ENCODE assay signal across 23 cellular contexts in the genomic region with DNA sequence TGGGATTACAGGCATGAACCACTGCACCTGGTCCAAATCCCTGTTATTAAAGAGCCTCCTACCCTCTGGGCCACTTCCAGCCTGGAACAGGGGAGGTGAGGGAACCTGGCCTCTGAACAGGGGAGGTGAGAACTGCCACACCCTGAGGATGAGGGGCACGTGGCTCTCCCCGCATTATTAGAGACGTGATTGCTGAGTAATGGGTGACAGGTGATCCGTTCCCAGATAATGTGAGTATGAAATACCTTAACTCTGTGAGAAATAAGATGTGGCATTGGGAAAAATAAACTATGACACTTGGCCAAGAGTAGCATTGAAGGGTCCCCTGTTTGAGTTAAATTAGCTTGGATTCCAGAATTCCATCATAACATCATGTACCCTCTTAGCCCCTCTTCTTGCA. TPM values are rescaled to one million over a fixed set of nuclear protein-coding genes. Genes with fewer than 3 reads are reported as not detected.
DNase-seq lines count a peak whose midpoint lies in the region; ATAC-seq and TF ChIP-seq lines count a peak whose summit lies in the region.
"Had no signal": no experiment of that assay in that cellular context is flagged by ENCODE, and none has a peak within 500 bp of the region (broad histone marks: within the 10 kb centered on the region; RNA-seq: fewer than 3 reads in every experiment).

No MANE protein-coding gene starts in this region.

- H3K9me3 ChIP-seq in T-helper 17 cell (ENCODE audit: control insufficient read depth, low read length, poor library complexity, severe bottlenecking) (no peaks in the 10 kb centered on the region), psoas muscle (no peaks in the 10 kb centered on the region), ascending aorta (no peaks in the 10 kb centered on the region)
- H3K9me3 ChIP-seq: A549, MG63 had no signal

- ATAC-seq in T-helper 17 cell, result no peak
- ATAC-seq in central memory CD8-positive, alpha-beta T cell (replicated peaks; ENCODE audit: extremely low read depth, poor library complexity, severe bottlenecking), result no peak
- ATAC-seq in psoas muscle, result no peak
- no peak for ATAC-seq in activated naive CD8-positive, alpha-beta T cell treated with anti-CD3 and anti-CD28 coated beads, Interleukin-2, amount 50 U/mL, for 24 hours
- ATAC-seq: A549 had no signal

- H3K36me3 ChIP-seq in psoas muscle (ENCODE audit: insufficient read depth in 1 of 2, low read depth in 1 of 2) (peaks cover 5 to 95% of the 10 kb centered on the region in 2 donors), ascending aorta (peaks cover 94 to 95% of the 10 kb centered on the region in 2 donors)

- H3K27me3 ChIP-seq in psoas muscle (ENCODE audit: insufficient read depth in 3 of 3, low read length in 2 of 3) (no peaks in the 10 kb centered on the region), ascending aorta (no peaks in the 10 kb centered on the region)
- H3K27me3 ChIP-seq: MG63 had no signal

- peaks cover 39% of the 10 kb centered on the region for H3K4me1 ChIP-seq in psoas muscle
- no peaks in the 10 kb centered on the region for H3K4me1 ChIP-seq in ascending aorta
- H3K4me1 ChIP-seq: A549 had no signal

- H3K4me1 Mint-ChIP-seq in T-helper 17 cell (peaks cover 2% of the 10 kb centered on the region), type B pancreatic cell (ENCODE audit: unreplicated experiment) (no peaks in the 10 kb centered on the region)
- no peaks in the 10 kb centered on the region for H3K4me1 Mint-ChIP-seq in central memory CD8-positive, alpha-beta T cell
- H3K4me1 Mint-ChIP-seq in activated naive CD8-positive, alpha-beta T cell treated with anti-CD3 and anti-CD28 coated beads, Interleukin-2, amount 50 U/mL, for 24 hours, result no peaks in the 10 kb centered on the region
- H3K4me1 Mint-ChIP-seq: CD4-positive, alpha-beta memory T cell had no signal

- no peak overlapping the region for H3K4me3 ChIP-seq in psoas muscle
- no peak overlapping the region for H3K4me3 ChIP-seq in ascending aorta
- H3K4me3 ChIP-seq: A549, MG63 had no signal

- no peak for DNase-seq in T-helper 17 cell
- no peak for DNase-seq in central memory CD8-positive, alpha-beta T cell (ENCODE audit: low spot score in 2 of 2)
- DNase-seq in psoas muscle, result no peak
- DNase-seq in type B pancreatic cell (ENCODE audit: extremely low spot score, unreplicated experiment), result no peak
- DNase-seq in activated naive CD8-positive, alpha-beta T cell treated with anti-CD3 and anti-CD28 coated beads, Interleukin-2, amount 50 U/mL, for 24 hours, result no peak
- DNase-seq in ascending aorta (ENCODE audit: low spot score in 2 of 2), result no peak
- no peak for DNase-seq in cerebellar cortex (ENCODE audit: low spot score)
- DNase-seq: C1 segment of cervical spinal cord; CD4-positive, alpha-beta memory T cell; COR-L47; DMS53; IMR-90; KG1; MG63; NCI-H1105 treated with DMSO at 0.1 percent for 48 hours; NCI-H146; NCI-H2029; NCI-H446; NCI-H524 treated with DMSO at 0.1 percent for 48 hours; NCI-H774 had no signal

- 67 to 90% (median 68%) methylated on average over 4 of the region's 4 CpGs for WGBS in psoas muscle, 3 donors

- no peaks in the 10 kb centered on the region for H3K9me3 Mint-ChIP-seq in central memory CD8-positive, alpha-beta T cell
- H3K9me3 Mint-ChIP-seq in type B pancreatic cell, result no peaks in the 10 kb centered on the region
- H3K9me3 Mint-ChIP-seq in activated naive CD8-positive, alpha-beta T cell treated with anti-CD3 and anti-CD28 coated beads, Interleukin-2, amount 50 U/mL, for 24 hours, result no peaks in the 10 kb centered on the region
- H3K9me3 Mint-ChIP-seq: CD4-positive, alpha-beta memory T cell had no signal

- peaks cover 4% of the 10 kb centered on the region for H3K36me3 Mint-ChIP-seq in T-helper 17 cell (ENCODE audit: low read depth)
- H3K36me3 Mint-ChIP-seq in central memory CD8-positive, alpha-beta T cell (ENCODE audit: insufficient read depth), result peaks cover 32% of the 10 kb centered on the region
- H3K36me3 Mint-ChIP-seq in type B pancreatic cell, result peaks cover 8% of the 10 kb centered on the region
- H3K36me3 Mint-ChIP-seq in activated naive CD8-positive, alpha-beta T cell treated with anti-CD3 and anti-CD28 coated beads, Interleukin-2, amount 50 U/mL, for 24 hours (ENCODE audit: low read depth), result peaks cover 17% of the 10 kb centered on the region

- H3K27ac ChIP-seq in psoas muscle, result peak overlapping the region; percentile 38
- no peak overlapping the region for H3K27ac ChIP-seq in ascending aorta
- H3K27ac ChIP-seq: A549 had no signal

- no peaks in the 10 kb centered on the region for H3K27me3 Mint-ChIP-seq in T-helper 17 cell
- H3K27me3 Mint-ChIP-seq in central memory CD8-positive, alpha-beta T cell, result no peaks in the 10 kb centered on the region
- no peaks in the 10 kb centered on the region for H3K27me3 Mint-ChIP-seq in type B pancreatic cell
- H3K27me3 Mint-ChIP-seq in activated naive CD8-positive, alpha-beta T cell treated with anti-CD3 and anti-CD28 coated beads, Interleukin-2, amount 50 U/mL, for 24 hours, result no peaks in the 10 kb centered on the region
- H3K27me3 Mint-ChIP-seq: CD4-positive, alpha-beta memory T cell had no signal

- H3K27ac Mint-ChIP-seq in T-helper 17 cell (no peak overlapping the region), type B pancreatic cell (peak overlapping the region; percentile 51)
- peak overlapping the region; percentile 32 for H3K27ac Mint-ChIP-seq in central memory CD8-positive, alpha-beta T cell (ENCODE audit: low read depth)
- H3K27ac Mint-ChIP-seq in activated naive CD8-positive, alpha-beta T cell treated with anti-CD3 and anti-CD28 coated beads, Interleukin-2, amount 50 U/mL, for 24 hours, result no peak overlapping the region

- no peak for TF ChIP-seq CTCF in psoas muscle (IDR thresholded peaks at IDR 0.05)
- TF ChIP-seq CTCF in type B pancreatic cell (conservative IDR thresholded peaks at IDR 0.05), result no peak
- TF ChIP-seq CTCF in ascending aorta (IDR thresholded peaks at IDR 0.05), result no peak

- H3K4me3 Mint-ChIP-seq in T-helper 17 cell, result peak overlapping the region; percentile 36
- no peak overlapping the region for H3K4me3 Mint-ChIP-seq in central memory CD8-positive, alpha-beta T cell
- H3K4me3 Mint-ChIP-seq in type B pancreatic cell, result no peak overlapping the region
- no peak overlapping the region for H3K4me3 Mint-ChIP-seq in activated naive CD8-positive, alpha-beta T cell treated with anti-CD3 and anti-CD28 coated beads, Interleukin-2, amount 50 U/mL, for 24 hours
- H3K4me3 Mint-ChIP-seq: CD4-positive, alpha-beta memory T cell had no signal

- intact Hi-C loops in psoas muscle (cut with DNase I), result no loop called here
- intact Hi-C loops in ascending aorta (cut with DNase I), result no loop called here

RNA-seq across cellular contexts. Expression of gene SLC25A34, which starts 13.6 kb away (rescaled TPM):
- 1 to 10 TPM; 1.5 to 1.9 TPM for total RNA-seq in T-helper 17 cell
- total RNA-seq in psoas muscle, result 10 to 100 TPM in 3 of 4 donors, 1 to 10 TPM in 1; 6.1 to 48.2 (median 37.2) TPM
- 10 to 100 TPM in 1 of 3 donors, 1 to 10 TPM in 2; 1.3 to 10.1 (median 7.5) TPM for polyA plus RNA-seq in psoas muscle
- total RNA-seq in type B pancreatic cell (ENCODE audit: low replicate concordance), result 2.4 and 3.8 TPM in 2 replicates
- total RNA-seq in ascending aorta, result 5.7 TPM

RNA-seq across cellular contexts. Expression of gene TMEM82, which starts 19.9 kb away (rescaled TPM):
- not detected for total RNA-seq in T-helper 17 cell
- not detected for total RNA-seq in psoas muscle
- not detected for polyA plus RNA-seq in psoas muscle
- total RNA-seq in type B pancreatic cell (ENCODE audit: low replicate concordance), result 1.1 TPM in 2 replicates
- not detected for total RNA-seq in ascending aorta
- total RNA-seq: CD4-positive, alpha-beta memory T cell; Daoy; G401; IMR-90 had no signal
- polyA plus RNA-seq: A549; CD4-positive, alpha-beta memory T cell; IMR-90 had no signal

RNA-seq across cellular contexts. Expression of gene FBLIM1, which starts 36.2 kb away (rescaled TPM):
- under 1 TPM in 1 of 2 donors, not detected in 1; 0.21 TPM for total RNA-seq in T-helper 17 cell
- 10 to 100 TPM in 1 of 4 donors, 1 to 10 TPM in 3; 2.5 to 11.3 (median 4.2) TPM for total RNA-seq in psoas muscle
- polyA plus RNA-seq in psoas muscle, result 1 to 10 TPM; 2.5 to 3.1 (median 2.5) TPM
- 78.3 and 182 TPM in 2 replicates for total RNA-seq in type B pancreatic cell (ENCODE audit: low replicate concordance)
- 641 TPM for total RNA-seq in ascending aorta
- total RNA-seq: CD4-positive, alpha-beta memory T cell had no signal
- polyA plus RNA-seq: CD4-positive, alpha-beta memory T cell had no signal

RNA-seq across cellular contexts. Expression of gene PLEKHM2, which starts 38.3 kb away (rescaled TPM):
- total RNA-seq in T-helper 17 cell, result 10 to 100 TPM; 54.8 to 72.8 TPM
- total RNA-seq in psoas muscle, result 100 to 1,000 TPM; 137 to 177 (median 156) TPM
- polyA plus RNA-seq in psoas muscle, result 100 to 1,000 TPM in 1 of 3 donors, 10 to 100 TPM in 2; 78.1 to 167 (median 86.8) TPM
- total RNA-seq in type B pancreatic cell (ENCODE audit: low replicate concordance), result 54.9 and 57.5 TPM in 2 replicates
- total RNA-seq in ascending aorta, result 129 TPM

Comparison
In these comparisons a context has a peak if more than half of its experiments do, and no peak if none do; other contexts are left out.
1. H3K27ac Mint-ChIP-seq: peak in central memory CD8-positive, alpha-beta T cell (single experiment) and type B pancreatic cell (single experiment); none in T-helper 17 cell (single experiment) and activated naive CD8-positive, alpha-beta T cell treated with anti-CD3 and anti-CD28 coated beads, Interleukin-2, amount 50 U/mL, for 24 hours (single experiment).